In genomic region chr12:24507827-24508226, GRCh38 we compare ENCODE assay signal across 16 cellular contexts.
"Had no signal": no experiment of that assay in that cellular context is flagged by ENCODE, and none has a peak within 500 bp of the region (broad histone marks: within the 10 kb centered on the region; RNA-seq: fewer than 3 reads in every experiment).

No MANE protein-coding gene starts in this region.

- H3K27me3 ChIP-seq: neutrophil, uterus had no signal

- H3K9me3 ChIP-seq: esophagus muscularis mucosa, gastroesophageal sphincter, neutrophil, uterus had no signal

- DNase-seq: cortex of kidney; effector memory CD4-positive, alpha-beta T cell; foreskin fibroblast; immature natural killer cell; kidney; left cardiac atrium; naive thymus-derived CD4-positive, alpha-beta T cell; nephron progenitor cell; small intestine; stimulated activated CD4-positive, alpha-beta T cell treated with anti-CD3 and anti-CD28 coated beads, Interleukin-12 subunit alpha, Interleukin-12 subunit beta, amount 100 ng/mL, for 4 hours; stimulated activated naive CD4-positive, alpha-beta T cell treated with Interleukin-2 at 50 U/mL for 16 hours; uterus had no signal

- FAIRE-seq: kidney, small intestine had no signal

- H3K4me3 ChIP-seq: esophagus muscularis mucosa, gastroesophageal sphincter, uterus had no signal

- ATAC-seq: gastroesophageal sphincter; left cardiac atrium; naive thymus-derived CD4-positive, alpha-beta T cell had no signal

- H3K4me1 ChIP-seq: esophagus muscularis mucosa, gastroesophageal sphincter, uterus had no signal

- H3K27ac ChIP-seq: epithelial cell of prostate, esophagus muscularis mucosa, gastroesophageal sphincter, neutrophil, uterus had no signal

- H3K36me3 ChIP-seq: esophagus muscularis mucosa, gastroesophageal sphincter, neutrophil, uterus had no signal
